Comparison of ENCODE assay signal across 8 cellular contexts in the genomic region with DNA sequence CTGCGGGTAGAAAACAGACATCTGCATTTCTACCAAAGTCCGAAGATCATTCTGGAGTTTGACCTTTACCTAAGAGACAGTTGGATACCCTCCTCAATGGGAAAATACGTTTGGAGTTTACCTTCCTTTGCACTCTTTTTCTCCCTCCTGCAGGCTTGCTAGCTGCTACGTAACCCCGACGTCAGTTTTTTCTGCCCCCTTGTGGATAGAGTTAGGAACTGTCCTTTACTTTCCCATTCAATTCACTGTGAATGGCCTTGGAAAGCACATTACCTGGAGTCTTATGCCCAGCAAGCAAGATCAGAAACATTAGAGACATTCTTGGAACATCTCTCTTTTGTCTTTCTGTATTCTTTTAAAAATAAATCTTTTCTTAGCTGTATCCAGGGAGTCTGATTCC.
DNase-seq lines count a peak whose midpoint lies in the region; ATAC-seq and TF ChIP-seq lines count a peak whose summit lies in the region.

No MANE protein-coding gene starts in this region.

- DNase-seq in cardiac muscle cell (ENCODE audit: low read depth in 1 of 2, low spot score in 1 of 2): peak; percentile 4 to 76
- no peak for DNase-seq in Right ventricle myocardium inferior (ENCODE audit: missing footprints)
- DNase-seq in hepatocyte (ENCODE audit: low spot score): peak; percentile 76
- no peak for DNase-seq in NCI-H187 treated with DMSO at 0.1 percent for 48 hours (lab: John Stamatoyannopoulos, UW)
- no peak for DNase-seq in activated CD4-positive, CD25-positive, alpha-beta regulatory T cell treated with anti-CD3 and anti-CD28 coated beads, Interleukin-2, amount 50 U/mL, for 72 hours

- H3K9me3 ChIP-seq in cardiac muscle cell (ENCODE audit: low read depth) (no peaks in the 10 kb centered on the region), OCI-LY1 (ENCODE audit: low read length) (no peaks in the 10 kb centered on the region), hepatocyte (ENCODE audit: low read depth) (no peaks in the 10 kb centered on the region)

- 16% methylated on average over 6 of the region's 6 CpGs for WGBS in hepatocyte (ENCODE audit: low lambda C conversion rate, missing lambda C conversion rate)

- H3K36me3 ChIP-seq in cardiac muscle cell (no peaks in the 10 kb centered on the region), OCI-LY1 (ENCODE audit: insufficient read depth, low read length) (no peaks in the 10 kb centered on the region), hepatocyte (replicated peaks; ENCODE audit: insufficient read depth, low read depth) (no peaks in the 10 kb centered on the region)

- H3K9ac ChIP-seq in OCI-LY1 (ENCODE audit: low read length): no peak overlapping the region

- no peaks in the 10 kb centered on the region for H3K4me1 ChIP-seq in cardiac muscle cell (ENCODE audit: low read depth)
- no peaks in the 10 kb centered on the region for H3K4me1 ChIP-seq in OCI-LY1 (ENCODE audit: insufficient read depth, low read length, severe bottlenecking)
- peaks cover 4% of the 10 kb centered on the region for H3K4me1 ChIP-seq in hepatocyte (ENCODE audit: insufficient read depth)

- H3K27ac ChIP-seq in cardiac muscle cell (no peak overlapping the region), OCI-LY1 (ENCODE audit: low read depth, low read length, poor library complexity, severe bottlenecking) (no peak overlapping the region), hepatocyte (no peak overlapping the region)

- no peaks in the 10 kb centered on the region for H3K27me3 ChIP-seq in cardiac muscle cell
- H3K27me3 ChIP-seq in OCI-LY1 (ENCODE audit: insufficient read depth, low read length): no peaks in the 10 kb centered on the region
- no peaks in the 10 kb centered on the region for H3K27me3 ChIP-seq in hepatocyte

- H3K4me2 ChIP-seq in OCI-LY1 (ENCODE audit: low read length): no peak overlapping the region
- no peak overlapping the region for H3K4me2 ChIP-seq in hepatocyte

- H3F3A ChIP-seq in OCI-LY1 (ENCODE audit: insufficient read depth, low read length): no peaks in the 10 kb centered on the region

- TF ChIP-seq CTCF in cardiac muscle cell (IDR thresholded peaks at IDR 0.05; ENCODE audit: low read depth, low read length) (peak; percentile 30), OCI-LY1 (IDR thresholded peaks at IDR 0.05; ENCODE audit: low read length) (peak; percentile 50), hepatocyte (IDR thresholded peaks at IDR 0.05; ENCODE audit: poor library complexity) (peak; percentile 74)

- no peaks in the 10 kb centered on the region for H3K9me2 ChIP-seq in OCI-LY1 (ENCODE audit: low read depth, low read length)
- H3K9me2 ChIP-seq in hepatocyte (replicated peaks; ENCODE audit: insufficient read depth): no peaks in the 10 kb centered on the region

- intact Hi-C loops in Right ventricle myocardium inferior (cut with DNase I): no loop called here

- ATAC-seq in Right ventricle myocardium inferior (no peak), HG02759 (IDR thresholded peaks at IDR 0.05; ENCODE audit: unreplicated experiment) (peak; percentile 78), HG02798 (IDR thresholded peaks at IDR 0.05; ENCODE audit: poor library complexity, unreplicated experiment) (no peak)

- H2AFZ ChIP-seq in OCI-LY1 (ENCODE audit: low read length) (no peak overlapping the region), hepatocyte (no peak overlapping the region)

- H3K4me3 ChIP-seq in cardiac muscle cell: no peak overlapping the region
- no peak overlapping the region for H3K4me3 ChIP-seq in OCI-LY1 (ENCODE audit: low read depth, low read length, poor library complexity, severe bottlenecking)
- H3K4me3 ChIP-seq in hepatocyte: no peak overlapping the region

- no peaks in the 10 kb centered on the region for H3K79me2 ChIP-seq in OCI-LY1 (ENCODE audit: insufficient read depth, low read length)
- no peaks in the 10 kb centered on the region for H3K79me2 ChIP-seq in hepatocyte

- H4K20me1 ChIP-seq in OCI-LY1 (ENCODE audit: insufficient read depth, low read length) (no peaks in the 10 kb centered on the region), hepatocyte (ENCODE audit: insufficient read depth, poor library complexity, severe bottlenecking) (no peaks in the 10 kb centered on the region)

Comparison
In these comparisons a context has a peak if more than half of its experiments do, and no peak if none do; other contexts are left out.
1. DNase-seq: peak in cardiac muscle cell (2 of 2) and hepatocyte (single experiment); none in Right ventricle myocardium inferior (single experiment), NCI-H187 treated with DMSO at 0.1 percent for 48 hours (single experiment) and activated CD4-positive, CD25-positive, alpha-beta regulatory T cell treated with anti-CD3 and anti-CD28 coated beads, Interleukin-2, amount 50 U/mL, for 72 hours (single experiment).
2. Peak in every context shown above with its lines, with median percentiles within 50 percentile points of each other: CTCF ChIP-seq.